12 cellular contexts compared by ENCODE assay signal in the genomic region with DNA sequence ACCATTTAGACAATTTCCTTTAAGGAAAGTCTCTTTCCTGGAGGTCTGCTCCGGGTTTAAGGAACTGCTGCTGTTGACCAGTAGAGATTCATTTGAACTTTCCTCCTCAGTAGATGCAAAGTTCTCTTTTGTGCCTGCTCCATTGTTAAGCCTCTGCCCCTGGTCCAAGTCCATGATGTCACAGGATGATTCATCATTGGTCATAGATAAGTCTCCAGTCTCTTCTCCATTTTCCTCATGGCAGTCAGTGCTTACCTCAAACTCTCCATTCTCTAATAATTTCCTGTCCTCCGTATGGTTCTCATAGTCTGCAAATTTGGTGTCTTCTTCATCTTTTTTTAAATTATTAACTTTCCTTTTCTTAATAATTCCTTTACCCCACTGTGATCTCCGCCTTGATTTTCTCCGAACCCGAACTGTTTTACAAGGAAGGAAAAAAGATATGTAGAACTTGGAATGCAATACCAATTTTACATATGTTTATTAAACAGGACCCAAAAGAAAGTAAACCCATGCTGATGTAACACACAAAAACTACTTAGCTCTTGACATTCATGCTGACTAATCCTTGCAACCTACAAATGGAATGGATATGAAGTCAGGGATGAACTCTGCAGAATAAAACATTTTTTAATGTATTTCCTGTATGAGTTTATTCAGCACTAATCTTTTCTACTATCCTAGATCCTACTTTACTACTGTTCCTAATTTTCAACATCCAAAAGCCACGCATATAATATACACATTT.
DNase-seq lines count a peak whose midpoint lies in the region; ATAC-seq and TF ChIP-seq lines count a peak whose summit lies in the region.
"Had no signal": no experiment of that assay in that cellular context is flagged by ENCODE, and none has a peak within 500 bp of the region (broad histone marks: within the 10 kb centered on the region; RNA-seq: fewer than 3 reads in every experiment).

No MANE protein-coding gene starts in this region.

- H3K9me3 ChIP-seq in gastrocnemius medialis (no peaks in the 10 kb centered on the region), thyroid gland (no peaks in the 10 kb centered on the region)
- H3K9me3 ChIP-seq: BE2C, esophagus muscularis mucosa had no signal

- ATAC-seq in gastrocnemius medialis, result peak; percentile 51 to 86
- no peak for ATAC-seq in GM18520 (IDR thresholded peaks at IDR 0.05; ENCODE audit: unreplicated experiment)
- ATAC-seq in GM21390 (IDR thresholded peaks at IDR 0.05; ENCODE audit: unreplicated experiment), result no peak

- H3K4me1 ChIP-seq in gastrocnemius medialis (peaks cover 22 to 42% of the 10 kb centered on the region in 2 donors), thyroid gland (no peaks in the 10 kb centered on the region)
- H3K4me1 ChIP-seq: BE2C had no signal

- DNase-seq in activated naive CD4-positive, alpha-beta T cell treated with Interleukin-2 at 50 U/mL for 16 hours, result no peak
- DNase-seq in SK-MEL-5 (ENCODE audit: low read depth, low spot score) (peak; percentile 43), fibroblast of the aortic adventitia (ENCODE audit: low read depth) (peak; percentile 96), gastrocnemius medialis (no peak), thyroid gland (no peak)
- DNase-seq: BE2C, NCI-H1105 had no signal

- H3K27me3 ChIP-seq in gastrocnemius medialis, result no peaks in the 10 kb centered on the region
- H3K27me3 ChIP-seq in thyroid gland, result no peaks in the 10 kb centered on the region
- H3K27me3 ChIP-seq: BE2C, esophagus muscularis mucosa had no signal

- 91% methylated on average over 6 of the region's 6 CpGs for WGBS in thyroid gland, 2 donors

- H3K4me1 Mint-ChIP-seq in activated naive CD4-positive, alpha-beta T cell treated with anti-CD3 and anti-CD28 coated beads, Interleukin-2, amount 50 U/mL, for 24 hours, result peaks cover 22% of the 10 kb centered on the region

- H3K4me3 ChIP-seq in fibroblast of the aortic adventitia (ENCODE audit: low read depth, low read length), result no peak overlapping the region
- H3K4me3 ChIP-seq in gastrocnemius medialis, result no peak overlapping the region
- H3K4me3 ChIP-seq in thyroid gland (replicated peaks in 1 of 3), result no peak overlapping the region
- H3K4me3 ChIP-seq: esophagus muscularis mucosa had no signal

- H3K27ac ChIP-seq in gastrocnemius medialis, result peak overlapping the region; percentile 29 to 43 (median 42)
- H3K27ac ChIP-seq in thyroid gland, result no peak overlapping the region
- H3K27ac ChIP-seq: esophagus muscularis mucosa had no signal

- H3K27ac Mint-ChIP-seq in activated naive CD4-positive, alpha-beta T cell treated with anti-CD3 and anti-CD28 coated beads, Interleukin-2, amount 50 U/mL, for 24 hours, result peak overlapping the region; percentile 15
- H3K27ac Mint-ChIP-seq: activated T-helper 1 cell treated with anti-CD3 and anti-CD28 coated beads, Interleukin-12 subunit alpha, Interleukin-12 subunit beta, Interleukin-2, Interleukin-4 antibody, amounts not matched to agents 30 ng/mL and 10 ng/mL and 1 ng/mL, durations not matched to agents 14 hours and 24 hours and 36 hours had no signal

- in situ Hi-C loops in SK-MEL-5 (cut with HindIII; ENCODE audit: low pct_unique_long_range_greater_than_20kb, low sequenced_read_pairs) (no loop called here), gastrocnemius medialis (cut with MboI; ENCODE audit: low sequenced_read_pairs in 4 of 4) (loop anchor here in 1 of 4 donors (25.0 kb wide), 1 partner anchor 371 kb away; the partner anchor contains the start of gene KLHL29)

- peaks cover 32% of the 10 kb centered on the region for H3K36me3 Mint-ChIP-seq in activated naive CD4-positive, alpha-beta T cell treated with anti-CD3 and anti-CD28 coated beads, Interleukin-2, amount 50 U/mL, for 24 hours

- peaks cover 0 to 8% of the 10 kb centered on the region in 2 donors for H3K36me3 ChIP-seq in gastrocnemius medialis
- H3K36me3 ChIP-seq in thyroid gland, result peaks cover 0 to 5% of the 10 kb centered on the region in 2 donors

- H3K9me3 Mint-ChIP-seq in activated naive CD4-positive, alpha-beta T cell treated with anti-CD3 and anti-CD28 coated beads, Interleukin-2, amount 50 U/mL, for 24 hours, result no peaks in the 10 kb centered on the region
- H3K9me3 Mint-ChIP-seq: activated T-helper 1 cell treated with anti-CD3 and anti-CD28 coated beads, Interleukin-12 subunit alpha, Interleukin-12 subunit beta, Interleukin-2, Interleukin-4 antibody, amounts not matched to agents 30 ng/mL and 10 ng/mL and 1 ng/mL, durations not matched to agents 14 hours and 24 hours and 36 hours had no signal

- TF ChIP-seq POLR2A in gastrocnemius medialis (IDR thresholded peaks at IDR 0.05) (no peak), thyroid gland (IDR thresholded peaks at IDR 0.05) (no peak)

- no peaks in the 10 kb centered on the region for H3K27me3 Mint-ChIP-seq in activated naive CD4-positive, alpha-beta T cell treated with anti-CD3 and anti-CD28 coated beads, Interleukin-2, amount 50 U/mL, for 24 hours

- no peak for TF ChIP-seq CTCF in fibroblast of the aortic adventitia (IDR thresholded peaks at IDR 0.05; ENCODE audit: insufficient read depth, low read length)
- TF ChIP-seq CTCF in gastrocnemius medialis (IDR thresholded peaks at IDR 0.05 in 4 of 5, conservative IDR thresholded peaks at IDR 0.05 in 1 of 5), result no peak
- no peak for TF ChIP-seq CTCF in thyroid gland (IDR thresholded peaks at IDR 0.05)

- no peak overlapping the region for H3K4me3 Mint-ChIP-seq in activated naive CD4-positive, alpha-beta T cell treated with anti-CD3 and anti-CD28 coated beads, Interleukin-2, amount 50 U/mL, for 24 hours
- H3K4me3 Mint-ChIP-seq: activated T-helper 1 cell treated with anti-CD3 and anti-CD28 coated beads, Interleukin-12 subunit alpha, Interleukin-12 subunit beta, Interleukin-2, Interleukin-4 antibody, amounts not matched to agents 30 ng/mL and 10 ng/mL and 1 ng/mL, durations not matched to agents 14 hours and 24 hours and 36 hours had no signal

- intact Hi-C loops in gastrocnemius medialis (cut with DNase I; ENCODE audit: low total_unique reads) (loop anchor here (1.0 to 5.0 kb wide), 2 partner anchors 12 to 371 kb away; partner anchors contain the start of gene KLHL29), thyroid gland (cut with DNase I) (no loop called here)

Comparison
In these comparisons a context has a peak if more than half of its experiments do, and no peak if none do; other contexts are left out.
1. DNase-seq: peak in SK-MEL-5 (single experiment) and fibroblast of the aortic adventitia (single experiment); none in activated naive CD4-positive, alpha-beta T cell treated with Interleukin-2 at 50 U/mL for 16 hours (single experiment), gastrocnemius medialis (0 of 2) and thyroid gland (0 of 2).
2. ATAC-seq: peak in gastrocnemius medialis (2 of 2); none in GM18520 (single experiment) and GM21390 (single experiment).
3. H3K27ac ChIP-seq: peak in gastrocnemius medialis (4 of 4); none in thyroid gland (0 of 3).